28 cellular contexts compared by ENCODE assay signal in genomic region chr13:106426909-106427308, GRCh38.
"Had no signal": no experiment of that assay in that cellular context is flagged by ENCODE, and none has a peak within 500 bp of the region (broad histone marks: within the 10 kb centered on the region; RNA-seq: fewer than 3 reads in every experiment).

No MANE protein-coding gene starts in this region.

- FAIRE-seq: TTC549 had no signal

- H3K36me3 ChIP-seq: breast epithelium, MG63 had no signal

- H3K9me3 ChIP-seq: breast epithelium, MG63 had no signal

- H3K4me3 ChIP-seq: breast epithelium, MG63, SK-N-MC had no signal

- H3K9ac ChIP-seq: KMS-11 had no signal

- H3K4me1 ChIP-seq: breast epithelium had no signal

- DNase-seq: activated B cell treated with CpG ODN at 0.5 μM for 24 hours; activated CD4-positive, alpha-beta T cell treated with anti-CD3 and anti-CD28 coated beads for 1 hour; activated CD4-positive, alpha-beta T cell treated with anti-CD3 and anti-CD28 coated beads, Interleukin-2, amount 10 ng/mL, durations not matched to agents 24 days and 14 days; activated CD4-positive, alpha-beta T cell treated with anti-CD3 and anti-CD28 coated beads, Interleukin-2, amount 50 U/mL, for 48 hours; activated CD8-positive, alpha-beta memory T cell treated with anti-CD3 and anti-CD28 coated beads, Interleukin-2, amount 10 ng/mL, durations not matched to agents 7 days and 5 days; activated effector memory CD4-positive, alpha-beta T cell treated with Interleukin-2 at 50 U/mL for 16 hours; activated naive CD4-positive, alpha-beta T cell; activated T-cell treated with anti-CD3 and anti-CD28 coated beads, Interleukin-2, amount 50 U/mL, for 24 hours; aorta; caudate nucleus; MG63; NCI-H1105; NCI-H1436 treated with DMSO at 0.1 percent for 48 hours; NCI-H1930; NCI-H446; NCI-H524; NCI-H748 treated with DMSO at 0.1 percent for 48 hours; OCI-M1; RPMI8226; T-cell; T-helper 2 cell; T1000 had no signal

- H3K27me3 ChIP-seq: breast epithelium, MG63 had no signal

- H3K27ac ChIP-seq: breast epithelium, KMS-11, SK-N-MC had no signal

- H3K4me2 ChIP-seq: KMS-11 had no signal

- ATAC-seq: activated CD8-positive, alpha-beta memory T cell treated with anti-CD3 and anti-CD28 coated beads, Interleukin-2, amount 10 ng/mL, durations not matched to agents 7 days and 5 days; Panc1; Right ventricle myocardium inferior; T-cell had no signal
